Comparison of ENCODE assay signal across 8 cellular contexts in the genomic region with DNA sequence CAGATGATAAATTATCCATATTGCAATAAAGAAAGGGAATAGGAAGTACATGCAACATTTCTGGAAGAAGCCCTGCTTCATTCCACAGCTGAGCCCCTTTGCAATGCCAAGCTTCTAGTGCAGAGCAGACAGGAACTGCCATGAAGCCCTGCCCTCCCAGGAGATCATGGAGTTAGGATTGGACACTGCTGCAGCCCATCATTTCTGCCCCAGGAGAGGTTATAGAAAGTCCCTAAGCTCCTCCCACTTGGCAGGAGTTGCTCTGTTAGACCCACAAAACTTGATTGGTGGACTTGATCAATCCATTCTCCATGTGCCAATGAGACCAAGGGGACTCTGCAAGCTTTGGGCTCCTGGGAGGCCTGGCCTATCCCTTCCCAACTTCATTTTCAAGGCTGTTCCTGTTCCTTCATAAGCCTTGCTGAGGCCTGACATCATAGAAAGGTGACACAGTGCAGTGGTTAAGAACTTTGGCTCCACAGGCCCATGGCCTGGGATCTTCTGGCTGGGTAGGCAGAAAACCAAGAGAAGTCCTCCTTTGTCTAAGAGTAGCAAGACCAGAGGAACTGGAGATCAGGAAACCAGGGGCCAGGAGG. TPM values are rescaled to one million over a fixed set of nuclear protein-coding genes. Genes with fewer than 3 reads are reported as not detected.
DNase-seq lines count a peak whose midpoint lies in the region; ATAC-seq and TF ChIP-seq lines count a peak whose summit lies in the region.

No MANE protein-coding gene starts in this region.

- no peaks in the 10 kb centered on the region for H3K79me2 ChIP-seq in OCI-LY7 (ENCODE audit: insufficient read depth, low read depth, low read length)

- H3K27ac ChIP-seq in OCI-LY7 (ENCODE audit: low read depth, low read length, poor library complexity, severe bottlenecking), result peak overlapping the region; percentile 35

- no peaks in the 10 kb centered on the region for H3K4me1 ChIP-seq in BE2C
- peaks cover 96% of the 10 kb centered on the region for H3K4me1 ChIP-seq in OCI-LY7 (ENCODE audit: insufficient read depth, low read length, poor library complexity, severe bottlenecking)

- CTCF ChIA-PET in OCI-LY7 (lab: Charles Lee; ENCODE audit: unreplicated experiment), result interaction anchor here (1.8 kb wide), 1 partner anchor 21 kb away, joined by 4 read pairs; no protein-coding TSS in a partner anchor

- BruUV-seq in OCI-LY7 (replicated peaks; lab: Mats Ljungman, UMichigan), result no TSS peak

- TF ChIP-seq CTCF in BE2C (IDR thresholded peaks at IDR 0.05; ENCODE audit: low read depth, low read length), result no peak
- no peak for TF ChIP-seq CTCF in GM13976 (IDR thresholded peaks at IDR 0.05; ENCODE audit: borderline replicate concordance, control extremely low read depth, extremely low read depth, insufficient read depth, missing control alignments)
- TF ChIP-seq CTCF in OCI-LY7 (conservative IDR thresholded peaks at IDR 0.05; ENCODE audit: low read length), result no peak
- no peak for TF ChIP-seq CTCF in choroid plexus epithelial cell (conservative IDR thresholded peaks at IDR 0.05; ENCODE audit: low read depth, low read length)

- H3K9me3 ChIP-seq in BE2C (no peaks in the 10 kb centered on the region), OCI-LY7 (ENCODE audit: low read length) (no peaks in the 10 kb centered on the region)

- no peak overlapping the region for H2AFZ ChIP-seq in OCI-LY7 (ENCODE audit: low read length)

- H3K36me3 ChIP-seq in BE2C, result no peaks in the 10 kb centered on the region
- no peaks in the 10 kb centered on the region for H3K36me3 ChIP-seq in OCI-LY7 (ENCODE audit: insufficient read depth, low read length)

- no peaks in the 10 kb centered on the region for H3K9me2 ChIP-seq in OCI-LY7 (ENCODE audit: insufficient read depth, low read length)

- POLR2A ChIA-PET in OCI-LY7 (lab: Charles Lee), result interaction anchor here (1.1 to 2.2 kb wide), 3 partner anchors 10 to 21 kb away, joined by 9 to 15 read pairs (median 12); no protein-coding TSS in a partner anchor

- peaks cover 9% of the 10 kb centered on the region for H4K20me1 ChIP-seq in OCI-LY7 (ENCODE audit: insufficient read depth, low read length)

- H3K4me3 ChIP-seq in BE2C (ENCODE audit: low read depth, low read length) (no peak overlapping the region), OCI-LY7 (ENCODE audit: low read depth, low read length, poor library complexity, severe bottlenecking) (no peak overlapping the region), choroid plexus epithelial cell (ENCODE audit: low read depth, low read length) (no peak overlapping the region)

- H3K4me2 ChIP-seq in OCI-LY7 (ENCODE audit: low read length), result peak overlapping the region; percentile 91

- in situ Hi-C loops in GM13976 (cut with MboI; ENCODE audit: low sequenced_read_pairs, unreplicated experiment), result no loop called here

- H3K27me3 ChIP-seq in BE2C, result no peaks in the 10 kb centered on the region

- ATAC-seq in Right ventricle myocardium superior (ENCODE audit: poor library complexity), result no peak
- ATAC-seq in HG03342 (IDR thresholded peaks at IDR 0.05; ENCODE audit: unreplicated experiment), result no peak

- DNase-seq in BE2C (peak; percentile 34), GM13976 (ENCODE audit: low spot score) (peak; percentile 81), OCI-LY7 (ENCODE audit: low spot score) (peak; percentile 63), choroid plexus epithelial cell (ENCODE audit: low read depth) (peak; percentile 37), Right ventricle myocardium superior (no peak), glomerular visceral epithelial cell (ENCODE audit: extremely low spot score) (no peak)
- DNase-seq in stimulated activated naive CD4-positive, alpha-beta T cell treated with Interleukin-2 at 50 U/mL for 16 hours (lab: John Stamatoyannopoulos, UW), result no peak

- intact Hi-C loops in OCI-LY7 (cut with micrococcal nuclease; ENCODE audit: unreplicated experiment), result no loop called here
- intact Hi-C loops in Right ventricle myocardium superior (cut with DNase I), result no loop called here

RNA-seq across cellular contexts. Expression of gene LAPTM5, which starts 1.3 kb away (rescaled TPM):
- polyA plus RNA-seq in BE2C (2012; ENCODE audit: insufficient read depth, insufficient read length, low read depth), result 0.77 TPM
- total RNA-seq in OCI-LY7 (2014; rRNA removed; shearing (Covaris generic)), result 91.2 and 113 TPM in 2 replicates
- total RNA-seq in OCI-LY7 (2022), result 137 and 163 TPM in 2 replicates
- 19.5 TPM for total RNA-seq in Right ventricle myocardium superior

RNA-seq across cellular contexts. Expression of gene MATN1, which starts 35.5 kb away (rescaled TPM):
- polyA plus RNA-seq in BE2C (2012; ENCODE audit: insufficient read depth, insufficient read length, low read depth), result not detected
- 0.18 and 0.28 TPM in 2 replicates for total RNA-seq in OCI-LY7 (2014; rRNA removed; shearing (Covaris generic))
- total RNA-seq in OCI-LY7 (2022) (0.42 TPM in 1 of 2 replicates, not detected in the other), Right ventricle myocardium superior (not detected)

Comparison
In these comparisons a context has a peak if more than half of its experiments do, and no peak if none do; other contexts are left out.
1. DNase-seq: peak in BE2C (single experiment), GM13976 (single experiment), OCI-LY7 (single experiment) and choroid plexus epithelial cell (single experiment); none in Right ventricle myocardium superior (single experiment), glomerular visceral epithelial cell (single experiment) and stimulated activated naive CD4-positive, alpha-beta T cell treated with Interleukin-2 at 50 U/mL for 16 hours (single experiment).